In genomic region chr7:158803226-158803944, GRCh38 we compare ENCODE assay signal across 12 cellular contexts. TPM values are rescaled to one million over a fixed set of nuclear protein-coding genes. Genes with fewer than 3 reads are reported as not detected.
DNase-seq lines count a peak whose midpoint lies in the region; ATAC-seq, FAIRE-seq and TF ChIP-seq lines count a peak whose summit lies in the region.
"Had no signal": no experiment of that assay in that cellular context is flagged by ENCODE, and none has a peak within 500 bp of the region (broad histone marks: within the 10 kb centered on the region; RNA-seq: fewer than 3 reads in every experiment).

No MANE protein-coding gene starts in this region.

- H4K20me1 ChIP-seq in astrocyte (ENCODE audit: insufficient read depth, low read length), result peaks cover 8% of the 10 kb centered on the region

- H3K9me3 Mint-ChIP-seq in HFFc6 (peaks cover 4% of the 10 kb centered on the region; the same call in 1 of the 2 replicates), astrocyte (ENCODE audit: unreplicated experiment) (no peaks in the 10 kb centered on the region)

- H3K27me3 Mint-ChIP-seq in HFFc6 (ENCODE audit: insufficient read depth) (peaks cover 3% of the 10 kb centered on the region; the same call in 1 of the 2 replicates), astrocyte (ENCODE audit: low read depth, unreplicated experiment) (no peaks in the 10 kb centered on the region)

- H3K36me3 Mint-ChIP-seq in HFFc6 (ENCODE audit: low read depth), result peaks cover 27% of the 10 kb centered on the region
- peaks cover 19% of the 10 kb centered on the region for H3K36me3 Mint-ChIP-seq in astrocyte (ENCODE audit: low read depth, unreplicated experiment)

- DNase-seq in A673 (ENCODE audit: low spot score), result no peak
- DNase-seq in HFFc6, result no peak
- no peak for DNase-seq in astrocyte (ENCODE audit: low read depth)
- no peak for DNase-seq in HTR-8/SVneo (ENCODE audit: insufficient read length, low spot score)
- DNase-seq in T-helper 9 cell, result no peak
- DNase-seq: heart left ventricle, NCI-H187 had no signal

- H3K4me3 ChIP-seq in A673 (ENCODE audit: low read depth, low read length, poor library complexity, severe bottlenecking), result no peak overlapping the region
- no peak overlapping the region for H3K4me3 ChIP-seq in astrocyte (ENCODE audit: insufficient read depth, low read depth, low read length)
- H3K4me3 ChIP-seq in mesodermal cell (ENCODE audit: extremely low read depth, insufficient read depth, low read length, poor library complexity, severe bottlenecking), result no peak overlapping the region
- H3K4me3 ChIP-seq: BLaER1, heart left ventricle had no signal

- H3K27ac ChIP-seq in A673 (ENCODE audit: low read depth, low read length, poor library complexity, severe bottlenecking), result peak overlapping the region; percentile 60
- H3K27ac ChIP-seq in astrocyte (ENCODE audit: low read depth, low read length), result peak overlapping the region; percentile 48
- H3K27ac ChIP-seq in mesodermal cell (ENCODE audit: low read depth, low read length, severe bottlenecking), result peak overlapping the region; percentile 54
- H3K27ac ChIP-seq: BLaER1 had no signal

- peak overlapping the region; percentile 30 for H3K4me2 ChIP-seq in astrocyte (ENCODE audit: low read length)
- H3K4me2 ChIP-seq: BLaER1 had no signal

- 89 to 92% methylated on average over 4 to 16 of the region's 33 CpGs for WGBS in mesodermal cell (ENCODE audit: insufficient coverage in 2 of 2), 2 experiments

- H3K4me1 ChIP-seq in A673 (ENCODE audit: insufficient read depth, low read length, poor library complexity, severe bottlenecking), result peaks cover 22% of the 10 kb centered on the region
- peaks cover 13% of the 10 kb centered on the region for H3K4me1 ChIP-seq in astrocyte (ENCODE audit: insufficient read depth, low read length)
- peaks cover 5% of the 10 kb centered on the region for H3K4me1 ChIP-seq in mesodermal cell (ENCODE audit: control insufficient read depth, insufficient read depth, low read length, poor library complexity, severe bottlenecking)

- H3K27me3 ChIP-seq in A673 (replicated peaks; ENCODE audit: insufficient read depth, low read depth, low read length, poor library complexity) (no peaks in the 10 kb centered on the region), astrocyte (ENCODE audit: insufficient read depth, low read length) (no peaks in the 10 kb centered on the region)
- H3K27me3 ChIP-seq: BLaER1, heart left ventricle had no signal

- H3K4me1 Mint-ChIP-seq in HFFc6 (ENCODE audit: low read depth) (peaks cover 36% of the 10 kb centered on the region), astrocyte (ENCODE audit: low read depth, unreplicated experiment) (peaks cover 25% of the 10 kb centered on the region)

- H3K79me2 ChIP-seq in astrocyte (ENCODE audit: insufficient read depth, low read length), result peaks cover 79% of the 10 kb centered on the region

- CTCF ChIA-PET in A673 (lab: Charles Lee), result no interaction called here

- H3K4me3 Mint-ChIP-seq in HFFc6, result peak overlapping the region; percentile 32; the same call in 1 of the 2 replicates
- H3K4me3 Mint-ChIP-seq in astrocyte (ENCODE audit: unreplicated experiment), result no peak overlapping the region

- no peaks in the 10 kb centered on the region for H3K9me3 ChIP-seq in A673 (ENCODE audit: low read depth, low read length, poor library complexity, severe bottlenecking)
- H3K9me3 ChIP-seq in astrocyte (ENCODE audit: insufficient read depth, low read depth, low read length), result no peaks in the 10 kb centered on the region
- peaks cover 5% of the 10 kb centered on the region for H3K9me3 ChIP-seq in mesodermal cell (ENCODE audit: control insufficient read depth, low read length)
- H3K9me3 ChIP-seq: heart left ventricle had no signal

- intact Hi-C loops in A673 (cut with micrococcal nuclease; ENCODE audit: unreplicated experiment), result no loop called here

- BruUV-seq in A673 (replicated peaks; lab: Mats Ljungman, UMichigan), result no TSS peak

- POLR2A ChIA-PET in A673 (lab: Charles Lee; ENCODE audit: low non-redundant PET), result no interaction called here

- H3K27ac Mint-ChIP-seq in HFFc6 (peak overlapping the region; percentile 95), astrocyte (ENCODE audit: unreplicated experiment) (peak overlapping the region; percentile 95)

- no peak for ATAC-seq in HG03469 (IDR thresholded peaks at IDR 0.05; ENCODE audit: unreplicated experiment)
- ATAC-seq in GM19463 (IDR thresholded peaks at IDR 0.05; ENCODE audit: unreplicated experiment), result no peak

- H3K36me3 ChIP-seq in A673 (ENCODE audit: insufficient read depth, low read length, poor library complexity, severe bottlenecking) (no peaks in the 10 kb centered on the region), astrocyte (ENCODE audit: insufficient read depth, low read length) (no peaks in the 10 kb centered on the region), mesodermal cell (ENCODE audit: control insufficient read depth, insufficient read depth, low read length) (peaks cover 40% of the 10 kb centered on the region)

- no peak for TF ChIP-seq CTCF in A673 (conservative IDR thresholded peaks at IDR 0.05; ENCODE audit: low read depth, low read length)
- no peak for TF ChIP-seq CTCF in HFFc6 (IDR thresholded peaks at IDR 0.05)
- TF ChIP-seq CTCF in astrocyte (IDR thresholded peaks at IDR 0.05; ENCODE audit: insufficient read depth, low read depth, low read length), result no peak

- no peak overlapping the region for H3K9ac ChIP-seq in astrocyte (ENCODE audit: low read length)
- H3K9ac ChIP-seq: BLaER1 had no signal

- FAIRE-seq in astrocyte (lab: Jason Lieb, UNC) (no peak), HTR-8/SVneo (lab: Jason Lieb, UNC) (no peak)
- FAIRE-seq: H1 had no signal

- no peak overlapping the region for H2AFZ ChIP-seq in astrocyte (ENCODE audit: low read depth, low read length)

RNA-seq across cellular contexts. Expression of gene ESYT2, which starts 25.9 kb away (rescaled TPM):
- total RNA-seq in A673 (2021) (33.3 and 37.5 TPM in 2 replicates), astrocyte (56.1 and 60.9 TPM in 2 replicates)
- total RNA-seq in HFFc6 (2021; fragmentation: NEBNext Ultra II Directional; extraction: Animal tissue kit (Norgen Biotek cat#: 25700)), result 10 to 100 TPM; 46.1 to 57.8 (median 52.5) TPM
- polyA plus RNA-seq in mesodermal cell (2013, experiment 1 of 2), result 32.4 TPM
- polyA plus RNA-seq in mesodermal cell (2013, experiment 2 of 2), result 32.1 TPM

RNA-seq across cellular contexts. Expression of gene DYNC2I1, which starts 53.0 kb away (rescaled TPM):
- 20.1 and 20.7 TPM in 2 replicates for total RNA-seq in A673 (2021)
- total RNA-seq in HFFc6 (2021; fragmentation: NEBNext Ultra II Directional; extraction: Animal tissue kit (Norgen Biotek cat#: 25700)), result 1 to 10 TPM; 6.5 to 9.0 (median 7.7) TPM
- total RNA-seq in astrocyte, result 17.0 and 20.2 TPM in 2 replicates
- 11.7 TPM for polyA plus RNA-seq in mesodermal cell (2013, experiment 1 of 2)
- 11.5 TPM for polyA plus RNA-seq in mesodermal cell (2013, experiment 2 of 2)
